ENCODE assay signal across 19 cellular contexts in the genomic region with DNA sequence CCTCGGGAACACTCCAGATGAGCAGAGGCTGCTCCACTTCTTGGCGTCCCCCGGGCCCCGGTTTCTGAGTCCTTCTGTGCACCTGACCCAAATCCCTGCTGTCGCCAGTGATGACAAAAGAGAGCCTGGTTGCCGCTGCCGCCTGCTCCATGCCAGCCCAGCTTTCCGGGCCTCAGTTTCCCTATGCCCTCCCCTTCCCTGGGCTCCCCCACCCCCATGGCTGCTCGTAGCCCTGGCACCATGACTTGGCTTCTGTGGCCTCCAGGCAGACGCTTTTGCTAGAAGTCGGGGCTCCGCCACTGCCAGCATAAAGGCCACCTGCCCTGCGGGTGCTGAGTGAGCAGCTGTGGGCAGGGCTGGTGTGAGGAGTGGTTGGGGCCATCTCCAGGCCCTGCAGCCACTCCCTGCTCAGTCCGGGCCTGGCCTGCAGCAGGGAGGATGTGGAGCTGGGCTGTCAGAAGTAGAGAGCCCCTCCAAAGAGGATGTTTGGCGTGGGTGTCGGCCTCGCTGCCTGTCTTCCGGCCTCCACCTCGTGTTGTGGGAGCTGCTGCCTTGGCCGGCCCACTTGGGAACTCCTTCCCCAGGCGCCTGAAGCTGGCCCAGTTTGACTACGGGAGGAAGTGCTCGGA. TPM values are rescaled to one million over a fixed set of nuclear protein-coding genes. Genes with fewer than 3 reads are reported as not detected.
DNase-seq lines count a peak whose midpoint lies in the region; ATAC-seq and TF ChIP-seq lines count a peak whose summit lies in the region.
"Had no signal": no experiment of that assay in that cellular context is flagged by ENCODE, and none has a peak within 500 bp of the region (broad histone marks: within the 10 kb centered on the region; RNA-seq: fewer than 3 reads in every experiment).

No MANE protein-coding gene starts in this region.

- ATAC-seq in GM19455 (IDR thresholded peaks at IDR 0.05; ENCODE audit: unreplicated experiment) = no peak
- no peak for ATAC-seq in GM18520 (IDR thresholded peaks at IDR 0.05; ENCODE audit: unreplicated experiment)
- no peak for ATAC-seq in HG02973 (IDR thresholded peaks at IDR 0.05; ENCODE audit: unreplicated experiment)

- peaks cover 4 to 17% of the 10 kb centered on the region in 2 donors for H3K9me3 ChIP-seq in neuronal stem cell (replicated peaks in 1 of 2; ENCODE audit: control insufficient read depth in 2 of 2, insufficient read depth in 1 of 2, low read depth in 1 of 2, low read length in 2 of 2)
- H3K9me3 ChIP-seq: BE2C had no signal

- H3K4ac ChIP-seq in neuronal stem cell (ENCODE audit: low read length) = no peak overlapping the region

- no peak overlapping the region for H2AFZ ChIP-seq in neuronal stem cell (ENCODE audit: low read length)

- H3K4me2 ChIP-seq in neuronal stem cell (ENCODE audit: insufficient read depth, low read length, poor library complexity, severe bottlenecking) = no peak overlapping the region

- H3K18ac ChIP-seq in neuronal stem cell (ENCODE audit: low read length) = no peak overlapping the region

- WGBS in neuronal stem cell (ENCODE audit: extremely low coverage in 2 of 2, insufficient read length in 2 of 2, insufficient replicate concordance in 1 of 2), 2 donors = no CpG with 5 or more reads among the region's 23 CpGs

- H3K36me3 ChIP-seq in neuronal stem cell (replicated peaks in 1 of 2; ENCODE audit: control insufficient read depth in 2 of 2, insufficient read depth in 2 of 2, low read length in 2 of 2) = peaks cover 14 to 41% of the 10 kb centered on the region in 2 donors

- H4K8ac ChIP-seq in neuronal stem cell (ENCODE audit: low read depth, low read length) = no peak overlapping the region

- no peak overlapping the region for H4K91ac ChIP-seq in neuronal stem cell (ENCODE audit: low read depth, low read length, poor library complexity)

- no peaks in the 10 kb centered on the region for H3K4me1 ChIP-seq in neuronal stem cell (ENCODE audit: control insufficient read depth in 2 of 2, insufficient read depth in 1 of 2, low read depth in 1 of 2, low read length in 2 of 2)
- H3K4me1 ChIP-seq: BE2C had no signal

- H3K4me3 ChIP-seq in neuronal stem cell (ENCODE audit: low read length in 2 of 2) = no peak overlapping the region

- peak; percentile 1 for DNase-seq in AG08395 (ENCODE audit: low spot score)
- DNase-seq in GM10266 (ENCODE audit: extremely low spot score) = peak; percentile 8
- DNase-seq in HuH-7 (ENCODE audit: low spot score) = peak; percentile 4
- DNase-seq in neuronal stem cell (ENCODE audit: low spot score) = no peak
- DNase-seq: ACHN; BE2C; CD4-positive, alpha-beta memory T cell; DMS153; DMS79 treated with DMSO at 0.1 percent for 48 hours; EL; GOT3; H9; IMR-90; KG1 had no signal

- no peak for TF ChIP-seq CTCF in GM10266 (IDR thresholded peaks at IDR 0.05; ENCODE audit: control insufficient read depth, insufficient read depth, low read depth, missing control alignments)

- peak overlapping the region; percentile 43 for H3K23ac ChIP-seq in neuronal stem cell (ENCODE audit: low read depth, low read length, poor library complexity)

- H2BK15ac ChIP-seq in neuronal stem cell (ENCODE audit: low read length) = no peak overlapping the region

- no peak overlapping the region for H3K9ac ChIP-seq in neuronal stem cell (ENCODE audit: low read depth, low read length, poor library complexity)

- H3K27me3 ChIP-seq in neuronal stem cell (ENCODE audit: control insufficient read depth in 3 of 3, insufficient read depth in 3 of 3, low read depth in 1 of 3, low read length in 3 of 3) = no peaks in the 10 kb centered on the region
- H3K27me3 ChIP-seq: BE2C had no signal

- H3K79me1 ChIP-seq in neuronal stem cell (ENCODE audit: low read depth, low read length) = peaks cover 4% of the 10 kb centered on the region

- H2BK120ac ChIP-seq in neuronal stem cell (ENCODE audit: low read depth, low read length) = no peak overlapping the region

- no peak overlapping the region for H3K14ac ChIP-seq in neuronal stem cell (ENCODE audit: low read length)

- no peak overlapping the region for H3K27ac ChIP-seq in neuronal stem cell (replicated peaks; ENCODE audit: low read length)
- H3K27ac ChIP-seq: C4-2B, HL-60 had no signal

- H2AK5ac ChIP-seq in neuronal stem cell (ENCODE audit: low read depth, low read length) = no peak overlapping the region

- peak overlapping the region; percentile 84 for H2BK12ac ChIP-seq in neuronal stem cell (ENCODE audit: low read length)

- H2BK5ac ChIP-seq in neuronal stem cell (ENCODE audit: low read length) = no peak overlapping the region

RNA-seq across cellular contexts. Expression of a gene that starts 11.7 kb away (rescaled TPM):
- polyA plus RNA-seq in neuronal stem cell (2013, experiment 1 of 2) = 8.8 TPM
- polyA plus RNA-seq in neuronal stem cell (2013, experiment 2 of 2) = 8.6 TPM
- polyA plus RNA-seq: CD4-positive, alpha-beta memory T cell had no signal

RNA-seq across cellular contexts. Expression of a gene that starts 16.8 kb away (rescaled TPM):
- 20.2 TPM for polyA plus RNA-seq in neuronal stem cell (2013, experiment 1 of 2)
- polyA plus RNA-seq in neuronal stem cell (2013, experiment 2 of 2) = 19.1 TPM

RNA-seq across cellular contexts. Expression of a gene that starts 45.9 kb away (rescaled TPM):
- polyA plus RNA-seq in neuronal stem cell (2013, experiment 1 of 2) = 147 TPM
- 144 TPM for polyA plus RNA-seq in neuronal stem cell (2013, experiment 2 of 2)

RNA-seq across cellular contexts. Expression of a gene that starts 57.2 kb away (rescaled TPM):
- polyA plus RNA-seq in neuronal stem cell (2013, experiment 1 of 2) = 8.4 TPM
- 8.2 TPM for polyA plus RNA-seq in neuronal stem cell (2013, experiment 2 of 2)
